ENCODE assay signal across 34 cellular contexts in the genomic region with DNA sequence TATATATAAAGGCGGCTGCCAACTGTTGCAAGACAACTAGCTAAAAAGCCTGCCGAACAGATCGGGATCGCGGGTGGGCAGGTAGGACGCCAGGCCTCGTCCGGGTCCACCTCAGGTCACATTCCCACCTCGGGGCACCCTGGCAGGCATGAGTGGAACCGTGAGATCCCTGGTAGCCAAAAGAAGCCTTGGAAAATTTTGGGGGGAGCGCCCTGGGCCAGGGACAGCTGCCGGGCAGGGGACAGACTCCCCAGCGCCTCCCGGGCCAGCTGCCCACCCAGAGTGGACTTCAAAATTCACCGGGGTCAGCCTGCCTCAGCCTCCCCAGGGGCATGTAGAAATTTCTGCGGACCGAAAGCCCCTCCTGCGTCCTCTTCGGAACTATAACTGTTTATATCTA.
"Had no signal": no experiment of that assay in that cellular context is flagged by ENCODE, and none has a peak within 500 bp of the region (broad histone marks: within the 10 kb centered on the region; RNA-seq: fewer than 3 reads in every experiment).

No MANE protein-coding gene starts in this region.

- H3K9me3 ChIP-seq: MG63 had no signal

- H3K27ac ChIP-seq: KMS-11 had no signal

- H3K4me3 ChIP-seq: MG63 had no signal

- H3K36me3 ChIP-seq: MG63 had no signal

- DNase-seq: Karpas-422, Kasumi-1, MG63, MM.1S, MV-4-11, NCI-H1048, NCI-H1092, NCI-H1092 treated with DMSO at 0.1 percent for 48 hours, NCI-H1105, NCI-H1105 treated with DMSO at 0.1 percent for 48 hours, NCI-H1417, NCI-H1417 treated with DMSO at 0.1 percent for 48 hours, NCI-H1436, NCI-H1436 treated with DMSO at 0.1 percent for 48 hours, NCI-H146, NCI-H1694, NCI-H1694 treated with DMSO at 0.1 percent for 48 hours, NCI-H187, NCI-H187 treated with DMSO at 0.1 percent for 48 hours, NCI-H1930, NCI-H2029, NCI-H2029 treated with DMSO at 0.1 percent for 48 hours, NCI-H2081, NCI-H2081 treated with DMSO at 0.1 percent for 48 hours, NCI-H2107, NCI-H2171, NCI-H2171 treated with DMSO at 0.1 percent for 48 hours, NCI-H2227 treated with DMSO at 0.1 percent for 48 hours, NCI-H226, NCI-H345, NCI-H446, NCI-H446 treated with DMSO at 0.1 percent for 48 hours, NCI-H510A had no signal

- H3K27me3 ChIP-seq: MG63 had no signal
